23 cellular contexts compared by ENCODE assay signal in the genomic region with DNA sequence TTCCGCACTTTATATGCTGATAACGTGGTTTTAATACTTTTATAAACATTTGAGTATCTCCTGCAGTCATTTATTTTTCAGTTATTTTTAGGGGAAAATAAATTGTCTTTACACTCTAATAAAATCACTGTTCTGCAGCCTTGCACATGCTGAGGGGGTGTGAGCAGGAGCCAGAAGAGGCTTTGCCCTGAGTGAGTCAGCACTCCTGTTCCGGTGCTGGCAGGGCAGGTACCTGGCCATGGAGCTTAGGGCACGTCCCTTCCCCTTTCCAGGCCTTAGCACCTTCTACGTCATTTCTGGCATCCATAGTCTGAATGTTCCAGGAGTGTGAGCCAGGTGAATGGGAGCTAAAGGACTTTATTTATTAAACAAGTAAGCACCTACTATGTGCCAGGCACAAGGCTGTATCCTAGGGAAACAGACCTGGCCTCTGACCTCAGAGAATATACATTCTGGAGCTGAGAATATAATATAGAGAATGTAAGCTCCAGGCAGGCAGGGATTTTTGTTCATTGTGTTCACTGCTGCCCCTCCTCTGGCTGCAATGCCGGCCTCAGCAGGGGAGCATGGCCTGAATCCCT.
DNase-seq lines count a peak whose midpoint lies in the region; ATAC-seq, FAIRE-seq and TF ChIP-seq lines count a peak whose summit lies in the region.
"Had no signal": no experiment of that assay in that cellular context is flagged by ENCODE, and none has a peak within 500 bp of the region (broad histone marks: within the 10 kb centered on the region; RNA-seq: fewer than 3 reads in every experiment).

No MANE protein-coding gene starts in this region.

- H3K9me3 ChIP-seq in breast epithelium: no peaks in the 10 kb centered on the region
- H3K9me3 ChIP-seq: right lobe of liver, transverse colon had no signal

- no peak overlapping the region for H3K27ac ChIP-seq in breast epithelium
- H3K27ac ChIP-seq: right lobe of liver, transverse colon had no signal

- no peaks in the 10 kb centered on the region for H3K27me3 Mint-ChIP-seq in MCF 10A (ENCODE audit: insufficient read depth, unreplicated experiment)
- H3K27me3 Mint-ChIP-seq: CD4-positive, CD25-positive, alpha-beta regulatory T cell had no signal

- CTCF ChIA-PET in MCF 10A (lab: Yijun Ruan, JAX): interaction anchor here (0.6 to 1.8 kb wide), 4 partner anchors 12 to 103 kb away, joined by 3 to 4 read pairs (median 3); no protein-coding TSS in a partner anchor

- TF ChIP-seq POLR2A in breast epithelium (IDR thresholded peaks at IDR 0.05): no peak

- H3K9me3 Mint-ChIP-seq in MCF 10A (ENCODE audit: unreplicated experiment): no peaks in the 10 kb centered on the region
- H3K9me3 Mint-ChIP-seq: activated naive CD4-positive, alpha-beta T cell treated with anti-CD3 and anti-CD28 coated beads, Interleukin-2, amount 10 ng/mL, durations not matched to agents 7 days and 5 days had no signal

- no peak overlapping the region for H3K4me3 ChIP-seq in breast epithelium
- no peak overlapping the region for H3K4me3 ChIP-seq in kidney epithelial cell (ENCODE audit: low read depth, low read length)
- H3K4me3 ChIP-seq: right lobe of liver, transverse colon had no signal

- H3K4me1 ChIP-seq in breast epithelium: no peaks in the 10 kb centered on the region
- H3K4me1 ChIP-seq: right lobe of liver, transverse colon had no signal

- DNase-seq in MCF 10A (ENCODE audit: unreplicated experiment) (peak; percentile 81), breast epithelium (ENCODE audit: low spot score in 2 of 2) (no peak), SW480 (ENCODE audit: low spot score) (peak; percentile 73), kidney epithelial cell (ENCODE audit: low read depth) (peak; percentile 52), urothelium cell line (ENCODE audit: low spot score) (peak; percentile 70), NCI-H446 (lab: John Stamatoyannopoulos, UW) (no peak), GDM1 (lab: John Stamatoyannopoulos, UW) (no peak)
- DNase-seq: activated naive CD4-positive, alpha-beta T cell treated with anti-CD3 and anti-CD28 coated beads, Interleukin-2, amount 10 ng/mL, durations not matched to agents 7 days and 5 days; aorta; CD4-positive, CD25-positive, alpha-beta regulatory T cell; DND-41; foreskin melanocyte; H7; Kasumi-1; left colon; NCI-H1417; NCI-H2171 treated with DMSO at 0.1 percent for 48 hours; NCI-H82; stimulated activated naive CD4-positive, alpha-beta T cell treated with Interleukin-2 at 50 U/mL for 16 hours; transverse colon had no signal

- H3K27me3 ChIP-seq in breast epithelium (no peaks in the 10 kb centered on the region), kidney epithelial cell (ENCODE audit: control insufficient read depth, insufficient read depth, low read length) (no peaks in the 10 kb centered on the region)
- H3K27me3 ChIP-seq: right lobe of liver had no signal

- ATAC-seq in HG03095 (IDR thresholded peaks at IDR 0.05; ENCODE audit: unreplicated experiment): no peak
- ATAC-seq: left colon, right lobe of liver had no signal

- BruUV-seq in MCF 10A (replicated peaks; lab: Mats Ljungman, UMichigan): no TSS peak

- H3K4me1 Mint-ChIP-seq in MCF 10A (ENCODE audit: insufficient read depth, unreplicated experiment): peaks cover 6% of the 10 kb centered on the region
- H3K4me1 Mint-ChIP-seq: activated naive CD4-positive, alpha-beta T cell treated with anti-CD3 and anti-CD28 coated beads, Interleukin-2, amount 10 ng/mL, durations not matched to agents 7 days and 5 days; CD4-positive, CD25-positive, alpha-beta regulatory T cell had no signal

- H3K4me3 Mint-ChIP-seq in MCF 10A (ENCODE audit: unreplicated experiment): no peak overlapping the region
- H3K4me3 Mint-ChIP-seq: activated naive CD4-positive, alpha-beta T cell treated with anti-CD3 and anti-CD28 coated beads, Interleukin-2, amount 10 ng/mL, durations not matched to agents 7 days and 5 days; CD4-positive, CD25-positive, alpha-beta regulatory T cell had no signal

- POLR2A ChIA-PET in MCF 10A (lab: Yijun Ruan, JAX): interaction anchor here (0.6 to 0.7 kb wide), 2 partner anchors 14 to 21 kb away, joined by 3 read pairs; no protein-coding TSS in a partner anchor

- TF ChIP-seq CTCF in MCF 10A (IDR thresholded peaks at IDR 0.05; ENCODE audit: unreplicated experiment) (no peak), breast epithelium (IDR thresholded peaks at IDR 0.05) (no peak), kidney epithelial cell (IDR thresholded peaks at IDR 0.05; ENCODE audit: insufficient read depth, low read length, poor library complexity, severe bottlenecking) (no peak)

- no peaks in the 10 kb centered on the region for H3K36me3 ChIP-seq in breast epithelium
- no peaks in the 10 kb centered on the region for H3K36me3 ChIP-seq in kidney epithelial cell (ENCODE audit: control insufficient read depth, insufficient read depth, low read length)
- H3K36me3 ChIP-seq: right lobe of liver, transverse colon had no signal

- no peak for FAIRE-seq in urothelium cell line (lab: Jason Lieb, UNC)
- FAIRE-seq: GM18507 had no signal

- intact Hi-C loops in MCF 10A (cut with micrococcal nuclease) (no loop called here), breast epithelium (cut with DNase I; ENCODE audit: low total_unique reads) (no loop called here)

- H3K27ac Mint-ChIP-seq in MCF 10A (ENCODE audit: low read depth, unreplicated experiment): peak overlapping the region; percentile 55
- H3K27ac Mint-ChIP-seq: activated naive CD4-positive, alpha-beta T cell treated with anti-CD3 and anti-CD28 coated beads, Interleukin-2, amount 10 ng/mL, durations not matched to agents 7 days and 5 days; CD4-positive, CD25-positive, alpha-beta regulatory T cell had no signal

- no peaks in the 10 kb centered on the region for H3K36me3 Mint-ChIP-seq in MCF 10A (ENCODE audit: insufficient read depth, unreplicated experiment)
- H3K36me3 Mint-ChIP-seq: activated naive CD4-positive, alpha-beta T cell treated with anti-CD3 and anti-CD28 coated beads, Interleukin-2, amount 10 ng/mL, durations not matched to agents 7 days and 5 days; CD4-positive, CD25-positive, alpha-beta regulatory T cell had no signal

Comparison
In these comparisons a context has a peak if more than half of its experiments do, and no peak if none do; other contexts are left out.
1. DNase-seq: peak in MCF 10A (single experiment), SW480 (single experiment), kidney epithelial cell (single experiment) and urothelium cell line (single experiment); none in breast epithelium (0 of 2), NCI-H446 (0 of 2) and GDM1 (single experiment).